8 cellular contexts compared by ENCODE assay signal in genomic region chr17:4948997-4949320, GRCh38. TPM values are rescaled to one million over a fixed set of nuclear protein-coding genes. Genes with fewer than 3 reads are reported as not detected.
DNase-seq lines count a peak whose midpoint lies in the region; ATAC-seq and TF ChIP-seq lines count a peak whose summit lies in the region.

No MANE protein-coding gene starts in this region.

- H3K4me1 ChIP-seq in Caco-2: peaks cover 15% of the 10 kb centered on the region
- peaks cover 36 to 46% of the 10 kb centered on the region in 2 experiments for H3K4me1 ChIP-seq in SK-N-SH (ENCODE audit: control insufficient read depth in 1 of 2, insufficient read depth in 2 of 2, low read depth in 1 of 2, low read length in 1 of 2)

- peaks cover 70% of the 10 kb centered on the region for H3K79me2 ChIP-seq in SK-N-SH (ENCODE audit: insufficient read depth)

- H3K27ac ChIP-seq in SK-N-SH (ENCODE audit: low read depth in 2 of 2, low read length in 1 of 2): peak overlapping the region; percentile 97 to 100

- DNase-seq in Caco-2: peak; percentile 81 to 86
- DNase-seq in SK-N-SH: peak; percentile 95
- DNase-seq in amniotic stem cell (lab: John Stamatoyannopoulos, UW): peak; percentile 89
- DNase-seq in left ventricle myocardium superior: peak; percentile 93
- DNase-seq in retinal pigment epithelial cell (ENCODE audit: low read depth): no peak

- under 1% methylated on average over 22 of the region's 29 CpGs for WGBS in SK-N-SH (ENCODE audit: low lambda C conversion rate)

- H3K4me2 ChIP-seq in SK-N-SH: peak overlapping the region; percentile 98

- peak overlapping the region; percentile 97 for H3K4me3 ChIP-seq in Caco-2 (ENCODE audit: low read depth, low read length)
- peak overlapping the region; percentile 79 to 99 for H3K4me3 ChIP-seq in SK-N-SH (ENCODE audit: low read depth in 2 of 2, low read length in 1 of 2)
- H3K4me3 ChIP-seq in retinal pigment epithelial cell (ENCODE audit: low read length): peak overlapping the region; percentile 60

- intact Hi-C loops in Caco-2 (cut with micrococcal nuclease; ENCODE audit: unreplicated experiment) (loop anchor here (1.0 kb wide), 2 partner anchors 9 to 18 kb away; partner anchors contain the start of genes RNF167, SLC25A11 and SPAG7), left ventricle myocardium superior (cut with micrococcal nuclease) (no loop called here)

- H3K36me3 Mint-ChIP-seq in Caco-2 (ENCODE audit: insufficient read depth, unreplicated experiment): peaks cover 32% of the 10 kb centered on the region

- no TSS peak for BruUV-seq in Caco-2 (replicated peaks; lab: Mats Ljungman, UMichigan)

- H3K36me3 ChIP-seq in Caco-2 (ENCODE audit: control insufficient read depth, insufficient read depth, low read length): no peaks in the 10 kb centered on the region; the same call in 1 of the 2 replicates
- H3K36me3 ChIP-seq in SK-N-SH (replicated peaks in 1 of 2; ENCODE audit: control insufficient read depth in 1 of 2, insufficient read depth in 2 of 2, low read length in 1 of 2): peaks cover 25 to 31% of the 10 kb centered on the region in 2 experiments

- peak overlapping the region; percentile 85 for H3K4me3 Mint-ChIP-seq in Caco-2 (ENCODE audit: unreplicated experiment)

- no peaks in the 10 kb centered on the region for H3K9me2 ChIP-seq in SK-N-SH

- H3K27me3 ChIP-seq in Caco-2 (replicated peaks; ENCODE audit: control insufficient read depth, insufficient read depth, low read length) (no peaks in the 10 kb centered on the region), SK-N-SH (ENCODE audit: insufficient read depth) (no peaks in the 10 kb centered on the region)

- TF ChIP-seq EP300 in Ishikawa (IDR thresholded peaks at IDR 0.05; ENCODE audit: borderline replicate concordance): no peak
- no peak for TF ChIP-seq EP300 in SK-N-SH (IDR thresholded peaks at IDR 0.05; ENCODE audit: borderline replicate concordance in 1 of 2, low read depth in 1 of 2, low read length in 1 of 2)

- H4K20me1 ChIP-seq in SK-N-SH (ENCODE audit: insufficient read depth): peaks cover 36% of the 10 kb centered on the region

- H3K9me3 Mint-ChIP-seq in Caco-2 (ENCODE audit: unreplicated experiment): no peaks in the 10 kb centered on the region

- no peaks in the 10 kb centered on the region for H3K9me3 ChIP-seq in Caco-2
- no peaks in the 10 kb centered on the region for H3K9me3 ChIP-seq in SK-N-SH

- H3K4me1 Mint-ChIP-seq in Caco-2 (ENCODE audit: low read depth, unreplicated experiment): peaks cover 10% of the 10 kb centered on the region

- no peak for TF ChIP-seq CTCF in Caco-2 (IDR thresholded peaks at IDR 0.05; ENCODE audit: insufficient read depth in 1 of 2, low read depth in 1 of 2, low read length in 1 of 2, severe bottlenecking in 1 of 2, unreplicated experiment in 1 of 2)
- no peak for TF ChIP-seq CTCF in SK-N-SH (IDR thresholded peaks at IDR 0.05)
- TF ChIP-seq CTCF in retinal pigment epithelial cell (conservative IDR thresholded peaks at IDR 0.05; ENCODE audit: low read depth, low read length): no peak

- peak overlapping the region; percentile 90 for H3K27ac Mint-ChIP-seq in Caco-2 (ENCODE audit: unreplicated experiment)

- POLR2A ChIA-PET in Caco-2 (lab: Charles Lee) (interaction anchor here (1.7 kb wide), 1 partner anchor 18 kb away, joined by 16 read pairs; the partner anchor contains the start of gene SPAG7), SK-N-SH (lab: Yijun Ruan, JAX) (interaction anchor here (1.3 to 4.3 kb wide), 2 partner anchors 18 to 48 kb away, joined by 5 to 32 read pairs; partner anchors contain the start of genes INCA1, KIF1C and SPAG7)

- TF ChIP-seq RAD21 in Ishikawa (IDR thresholded peaks at IDR 0.05; ENCODE audit: low read depth) (no peak), SK-N-SH (IDR thresholded peaks at IDR 0.05; ENCODE audit: low read length) (no peak)

- CTCF ChIA-PET in Caco-2 (lab: Charles Lee) (no interaction called here), SK-N-SH (lab: Yijun Ruan, JAX) (interaction anchor here (0.9 to 1.2 kb wide), 3 partner anchors 9 to 49 kb away, joined by 3 read pairs; partner anchors contain the start of genes INCA1, KIF1C, RNF167 and SLC25A11)

- peak overlapping the region; percentile 99 for H3K9ac ChIP-seq in SK-N-SH

- no peak overlapping the region for H2AFZ ChIP-seq in SK-N-SH (ENCODE audit: low read depth)

- H3K27me3 Mint-ChIP-seq in Caco-2 (ENCODE audit: insufficient read depth, unreplicated experiment): no peaks in the 10 kb centered on the region

- ATAC-seq in GM19463 (IDR thresholded peaks at IDR 0.05; ENCODE audit: unreplicated experiment): peak; percentile 34
- peak; percentile 82 for ATAC-seq in left ventricle myocardium superior
- ATAC-seq in GM21786 (IDR thresholded peaks at IDR 0.05; ENCODE audit: unreplicated experiment): no peak

- H3F3A ChIP-seq in SK-N-SH (replicated peaks; ENCODE audit: insufficient read depth): peaks cover 59% of the 10 kb centered on the region

TF ChIP-seq in Ishikawa, 13 proteins besides CTCF, POLR2A, EP300 and RAD21:
- no peak for TF ChIP-seq EGR1 (IDR thresholded peaks at IDR 0.05)
- TF ChIP-seq YY1 (IDR thresholded peaks at IDR 0.05; ENCODE audit: low read depth): peak; percentile 14; the same call in 1 of the 2 replicates

TF ChIP-seq in SK-N-SH, 30 proteins besides CTCF, POLR2A, EP300 and RAD21 (continues in another document):
- no peak for TF ChIP-seq TAF1 (IDR thresholded peaks at IDR 0.05; ENCODE audit: borderline replicate concordance, low read depth, low read length)
- TF ChIP-seq ZBTB33 (IDR thresholded peaks at IDR 0.05; ENCODE audit: borderline replicate concordance, low read depth): no peak
- no peak for TF ChIP-seq RFX5 (IDR thresholded peaks at IDR 0.05; ENCODE audit: low read length)
- TF ChIP-seq CHD2 (IDR thresholded peaks at IDR 0.05; ENCODE audit: low read length, partially characterized antibody): no peak
- TF ChIP-seq RCOR1 (IDR thresholded peaks at IDR 0.05; ENCODE audit: low read length): no peak
- peak; percentile 9 for TF ChIP-seq MAX (IDR thresholded peaks at IDR 0.05; ENCODE audit: low read depth)
- no peak for TF ChIP-seq SMC3 (IDR thresholded peaks at IDR 0.05; ENCODE audit: low read depth, low read length)
- TF ChIP-seq MEF2A (IDR thresholded peaks at IDR 0.05; ENCODE audit: borderline replicate concordance, low read depth): no peak
- TF ChIP-seq FOSL2 (IDR thresholded peaks at IDR 0.05; ENCODE audit: borderline replicate concordance, low read depth): no peak
- no peak for TF ChIP-seq EZH2phosphoT487 (IDR thresholded peaks at IDR 0.05; ENCODE audit: borderline replicate concordance, low read depth)
- TF ChIP-seq MXI1 (IDR thresholded peaks at IDR 0.05; ENCODE audit: low read depth, low read length): peak; percentile 59; the same call in 1 of the 2 replicates

RNA-seq across cellular contexts. Expression of gene PFN1, which starts 0.6 kb away (rescaled TPM):
- 367 and 416 TPM in 2 replicates for total RNA-seq in Caco-2 (2022)
- 1,627 and 2,484 TPM in 2 replicates for polyA plus RNA-seq in SK-N-SH (2012; rRNA removed)
- polyA plus RNA-seq in SK-N-SH (2012; cell fraction: cytosol; rRNA removed): 1,556 and 1,614 TPM in 2 replicates
- 620 and 931 TPM in 2 replicates for polyA plus RNA-seq in SK-N-SH (2012; cell fraction: nucleus; rRNA removed)
- total RNA-seq in left ventricle myocardium superior: 193 TPM

RNA-seq across cellular contexts. Expression of gene ENO3, which starts 2.0 kb away (rescaled TPM):
- 8.1 and 10.6 TPM in 2 replicates for total RNA-seq in Caco-2 (2022)
- 29.2 and 32.5 TPM in 2 replicates for polyA plus RNA-seq in SK-N-SH (2012; rRNA removed)
- 9.0 and 10.7 TPM in 2 replicates for polyA plus RNA-seq in SK-N-SH (2012; cell fraction: cytosol; rRNA removed)
- 214 and 261 TPM in 2 replicates for polyA plus RNA-seq in SK-N-SH (2012; cell fraction: nucleus; rRNA removed)
- 670 TPM for total RNA-seq in left ventricle myocardium superior

RNA-seq across cellular contexts. Expression of gene RNF167, which starts 8.9 kb away (rescaled TPM):
- 55.1 and 60.9 TPM in 2 replicates for total RNA-seq in Caco-2 (2022)
- polyA plus RNA-seq in SK-N-SH (2012; rRNA removed): 96.5 and 115 TPM in 2 replicates
- polyA plus RNA-seq in SK-N-SH (2012; cell fraction: cytosol; rRNA removed): 60.0 and 80.4 TPM in 2 replicates
- polyA plus RNA-seq in SK-N-SH (2012; cell fraction: nucleus; rRNA removed): 108 and 121 TPM in 2 replicates
- 104 TPM for total RNA-seq in left ventricle myocardium superior

RNA-seq across cellular contexts. Expression of gene SLC25A11, which starts 9.1 kb away (rescaled TPM):
- total RNA-seq in Caco-2 (2022): 36.5 and 40.1 TPM in 2 replicates
- polyA plus RNA-seq in SK-N-SH (2012; rRNA removed): 58.5 and 82.8 TPM in 2 replicates
- polyA plus RNA-seq in SK-N-SH (2012; cell fraction: cytosol; rRNA removed): 32.7 and 50.3 TPM in 2 replicates
- polyA plus RNA-seq in SK-N-SH (2012; cell fraction: nucleus; rRNA removed): 45.5 and 51.0 TPM in 2 replicates
- 246 TPM for total RNA-seq in left ventricle myocardium superior

RNA-seq across cellular contexts. Expression of gene GP1BA, which starts 16.9 kb away (rescaled TPM):
- total RNA-seq in Caco-2 (2022) (not detected in 2 replicates), left ventricle myocardium superior (not detected)
- not detected in 2 replicates for polyA plus RNA-seq in SK-N-SH (2012; rRNA removed)
- polyA plus RNA-seq in SK-N-SH (2012; cell fraction: cytosol; rRNA removed): not detected in 2 replicates
- polyA plus RNA-seq in SK-N-SH (2012; cell fraction: nucleus; rRNA removed): not detected in 2 replicates

Comparison
In these comparisons a context has a peak if more than half of its experiments do, and no peak if none do; other contexts are left out.
1. RNA of gene ENO3, which starts 2.0 kb away (total RNA-seq): 670 TPM in left ventricle myocardium superior (single experiment); 8.1 to 10.6 TPM in Caco-2; every median in the first group is over 10 times any median in the second.
2. Peak in every context shown above with its lines, with median percentiles within 50 percentile points of each other: H3K4me3 ChIP-seq.